Comparison of ENCODE assay signal across 1 cellular context in genomic region chr13:51552027-51552426, GRCh38.
TF ChIP-seq lines count a peak whose summit lies in the region.

No MANE protein-coding gene starts in this region.

TF ChIP-seq in K562, 482 proteins besides CTCF, POLR2A, EP300 and RAD21 (continued from another document and continues in another):
- TF ChIP-seq, protein P1, sequence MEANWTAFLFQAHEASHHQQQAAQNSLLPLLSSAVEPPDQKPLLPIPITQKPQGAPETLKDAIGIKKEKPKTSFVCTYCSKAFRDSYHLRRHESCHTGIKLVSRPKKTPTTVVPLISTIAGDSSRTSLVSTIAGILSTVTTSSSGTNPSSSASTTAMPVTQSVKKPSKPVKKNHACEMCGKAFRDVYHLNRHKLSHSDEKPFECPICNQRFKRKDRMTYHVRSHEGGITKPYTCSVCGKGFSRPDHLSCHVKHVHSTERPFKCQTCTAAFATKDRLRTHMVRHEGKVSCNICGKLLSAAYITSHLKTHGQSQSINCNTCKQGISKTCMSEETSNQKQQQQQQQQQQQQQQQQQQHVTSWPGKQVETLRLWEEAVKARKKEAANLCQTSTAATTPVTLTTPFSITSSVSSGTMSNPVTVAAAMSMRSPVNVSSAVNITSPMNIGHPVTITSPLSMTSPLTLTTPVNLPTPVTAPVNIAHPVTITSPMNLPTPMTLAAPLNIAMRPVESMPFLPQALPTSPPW (CRISPR knock-in tag; IDR thresholded peaks at IDR 0.05), result peak; percentile 81
- TF ChIP-seq MTF1 (CRISPR knock-in tag; IDR thresholded peaks at IDR 0.05; ENCODE audit: borderline replicate concordance) (no peak), ZNF133 (CRISPR knock-in tag; IDR thresholded peaks at IDR 0.05) (no peak), AFF1 (IDR thresholded peaks at IDR 0.05; ENCODE audit: low read depth in 1 of 2, partially characterized antibody in 2 of 2) (no peak), SNAPC5 (CRISPR knock-in tag; IDR thresholded peaks at IDR 0.05) (no peak), KDM5B (IDR thresholded peaks at IDR 0.05; ENCODE audit: insufficient replicate concordance, low read depth, low read length) (no peak), RBM25 (IDR thresholded peaks at IDR 0.05; ENCODE audit: low read depth, low read length, severe bottlenecking) (no peak), MEF2A (IDR thresholded peaks at IDR 0.05; ENCODE audit: control insufficient read depth, low read depth, low read length) (no peak), ZFPM2 (CRISPR knock-in tag; IDR thresholded peaks at IDR 0.05) (no peak), RBM22 (IDR thresholded peaks at IDR 0.05; ENCODE audit: low read depth, low read length, poor library complexity, severe bottlenecking) (no peak), SIX5 (IDR thresholded peaks at IDR 0.05; ENCODE audit: borderline replicate concordance in 1 of 2, insufficient read depth in 1 of 2, low read depth in 1 of 2, low read length in 2 of 2) (no peak), NCOA2 (IDR thresholded peaks at IDR 0.05; ENCODE audit: partially characterized antibody in 2 of 2) (no peak), L3MBTL2 (IDR thresholded peaks at IDR 0.05) (peak; percentile 36; the same call in 1 of the 2 replicates), MEF2D (tag; conservative IDR thresholded peaks at IDR 0.05; ENCODE audit: low read depth) (no peak), FOXP4 (CRISPR knock-in tag; IDR thresholded peaks at IDR 0.05; ENCODE audit: borderline replicate concordance) (no peak), KLF6 (CRISPR knock-in tag; IDR thresholded peaks at IDR 0.05; ENCODE audit: borderline replicate concordance) (no peak), FOSL1 (tag; conservative IDR thresholded peaks at IDR 0.05) (peak; percentile 34; the same call in 1 of the 2 replicates), SAP30 (IDR thresholded peaks at IDR 0.05; ENCODE audit: borderline replicate concordance, insufficient read depth, low read depth, low read length, poor library complexity, severe bottlenecking) (no peak), HLTF (IDR thresholded peaks at IDR 0.05) (no peak), SAFB2 (IDR thresholded peaks at IDR 0.05; ENCODE audit: borderline replicate concordance, low read depth, low read length, severe bottlenecking) (no peak), ZNF79 (CRISPR knock-in tag; IDR thresholded peaks at IDR 0.05; ENCODE audit: low read depth) (no peak), MAZ (CRISPR knock-in tag; conservative IDR thresholded peaks at IDR 0.05 in 1 of 2, IDR thresholded peaks at IDR 0.05 in 1 of 2) (no peak), FOXM1 (IDR thresholded peaks at IDR 0.05; ENCODE audit: low read depth) (no peak), FOXM1 (CRISPR knock-in tag; IDR thresholded peaks at IDR 0.05; ENCODE audit: low read depth) (no peak), MBD2 (IDR thresholded peaks at IDR 0.05; ENCODE audit: borderline replicate concordance, low read depth) (no peak), CREB1 (IDR thresholded peaks at IDR 0.05) (no peak), CREB1 (CRISPR knock-in tag; IDR thresholded peaks at IDR 0.05) (no peak), YY1 (IDR thresholded peaks at IDR 0.05; ENCODE audit: borderline replicate concordance in 1 of 3, control insufficient read depth in 1 of 3, extremely low read depth in 1 of 3, insufficient read depth in 3 of 3, insufficient read length in 1 of 3, insufficient replicate concordance in 2 of 3, low read depth in 1 of 3, low read length in 2 of 3) (no peak), ZHX1 (conservative IDR thresholded peaks at IDR 0.05; ENCODE audit: low read length) (no peak), CCAR2 (IDR thresholded peaks at IDR 0.05; ENCODE audit: low read depth, low read length) (no peak), TBP (optimal IDR thresholded peaks at IDR 0.05; ENCODE audit: low read depth, low read length) (no peak), IRF1 (CRISPR knock-in tag; IDR thresholded peaks at IDR 0.05; ENCODE audit: borderline replicate concordance) (no peak), RBM39 (optimal IDR thresholded peaks at IDR 0.05; ENCODE audit: low read depth, low read length) (no peak), RFX7 (CRISPR knock-in tag; IDR thresholded peaks at IDR 0.05) (no peak)
- TF ChIP-seq, protein P2, sequence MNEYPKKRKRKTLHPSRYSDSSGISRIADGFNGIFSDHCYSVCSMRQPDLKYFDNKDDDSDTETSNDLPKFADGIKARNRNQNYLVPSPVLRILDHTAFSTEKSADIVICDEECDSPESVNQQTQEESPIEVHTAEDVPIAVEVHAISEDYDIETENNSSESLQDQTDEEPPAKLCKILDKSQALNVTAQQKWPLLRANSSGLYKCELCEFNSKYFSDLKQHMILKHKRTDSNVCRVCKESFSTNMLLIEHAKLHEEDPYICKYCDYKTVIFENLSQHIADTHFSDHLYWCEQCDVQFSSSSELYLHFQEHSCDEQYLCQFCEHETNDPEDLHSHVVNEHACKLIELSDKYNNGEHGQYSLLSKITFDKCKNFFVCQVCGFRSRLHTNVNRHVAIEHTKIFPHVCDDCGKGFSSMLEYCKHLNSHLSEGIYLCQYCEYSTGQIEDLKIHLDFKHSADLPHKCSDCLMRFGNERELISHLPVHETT (CRISPR knock-in tag; conservative IDR thresholded peaks at IDR 0.05 in 1 of 2, IDR thresholded peaks at IDR 0.05 in 1 of 2), result no peak
- TF ChIP-seq, protein P3, sequence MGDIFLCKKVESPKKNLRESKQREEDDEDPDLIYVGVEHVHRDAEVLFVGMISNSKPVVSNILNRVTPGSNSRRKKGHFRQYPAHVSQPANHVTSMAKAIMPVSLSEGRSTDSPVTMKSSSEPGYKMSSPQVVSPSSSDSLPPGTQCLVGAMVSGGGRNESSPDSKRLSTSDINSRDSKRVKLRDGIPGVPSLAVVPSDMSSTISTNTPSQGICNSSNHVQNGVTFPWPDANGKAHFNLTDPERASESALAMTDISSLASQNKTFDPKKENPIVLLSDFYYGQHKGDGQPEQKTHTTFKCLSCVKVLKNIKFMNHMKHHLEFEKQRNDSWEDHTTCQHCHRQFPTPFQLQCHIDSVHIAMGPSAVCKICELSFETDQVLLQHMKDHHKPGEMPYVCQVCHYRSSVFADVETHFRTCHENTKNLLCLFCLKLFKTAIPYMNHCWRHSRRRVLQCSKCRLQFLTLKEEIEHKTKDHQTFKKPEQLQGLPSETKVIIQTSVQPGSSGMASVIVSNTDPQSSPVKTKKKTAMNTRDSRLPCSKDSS (IDR thresholded peaks at IDR 0.05; ENCODE audit: low read depth, partially characterized antibody), result no peak
- TF ChIP-seq, protein P4, sequence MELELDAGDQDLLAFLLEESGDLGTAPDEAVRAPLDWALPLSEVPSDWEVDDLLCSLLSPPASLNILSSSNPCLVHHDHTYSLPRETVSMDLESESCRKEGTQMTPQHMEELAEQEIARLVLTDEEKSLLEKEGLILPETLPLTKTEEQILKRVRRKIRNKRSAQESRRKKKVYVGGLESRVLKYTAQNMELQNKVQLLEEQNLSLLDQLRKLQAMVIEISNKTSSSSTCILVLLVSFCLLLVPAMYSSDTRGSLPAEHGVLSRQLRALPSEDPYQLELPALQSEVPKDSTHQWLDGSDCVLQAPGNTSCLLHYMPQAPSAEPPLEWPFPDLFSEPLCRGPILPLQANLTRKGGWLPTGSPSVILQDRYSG (tag; conservative IDR thresholded peaks at IDR 0.05; ENCODE audit: low read depth), result no peak
- TF ChIP-seq, protein P5, sequence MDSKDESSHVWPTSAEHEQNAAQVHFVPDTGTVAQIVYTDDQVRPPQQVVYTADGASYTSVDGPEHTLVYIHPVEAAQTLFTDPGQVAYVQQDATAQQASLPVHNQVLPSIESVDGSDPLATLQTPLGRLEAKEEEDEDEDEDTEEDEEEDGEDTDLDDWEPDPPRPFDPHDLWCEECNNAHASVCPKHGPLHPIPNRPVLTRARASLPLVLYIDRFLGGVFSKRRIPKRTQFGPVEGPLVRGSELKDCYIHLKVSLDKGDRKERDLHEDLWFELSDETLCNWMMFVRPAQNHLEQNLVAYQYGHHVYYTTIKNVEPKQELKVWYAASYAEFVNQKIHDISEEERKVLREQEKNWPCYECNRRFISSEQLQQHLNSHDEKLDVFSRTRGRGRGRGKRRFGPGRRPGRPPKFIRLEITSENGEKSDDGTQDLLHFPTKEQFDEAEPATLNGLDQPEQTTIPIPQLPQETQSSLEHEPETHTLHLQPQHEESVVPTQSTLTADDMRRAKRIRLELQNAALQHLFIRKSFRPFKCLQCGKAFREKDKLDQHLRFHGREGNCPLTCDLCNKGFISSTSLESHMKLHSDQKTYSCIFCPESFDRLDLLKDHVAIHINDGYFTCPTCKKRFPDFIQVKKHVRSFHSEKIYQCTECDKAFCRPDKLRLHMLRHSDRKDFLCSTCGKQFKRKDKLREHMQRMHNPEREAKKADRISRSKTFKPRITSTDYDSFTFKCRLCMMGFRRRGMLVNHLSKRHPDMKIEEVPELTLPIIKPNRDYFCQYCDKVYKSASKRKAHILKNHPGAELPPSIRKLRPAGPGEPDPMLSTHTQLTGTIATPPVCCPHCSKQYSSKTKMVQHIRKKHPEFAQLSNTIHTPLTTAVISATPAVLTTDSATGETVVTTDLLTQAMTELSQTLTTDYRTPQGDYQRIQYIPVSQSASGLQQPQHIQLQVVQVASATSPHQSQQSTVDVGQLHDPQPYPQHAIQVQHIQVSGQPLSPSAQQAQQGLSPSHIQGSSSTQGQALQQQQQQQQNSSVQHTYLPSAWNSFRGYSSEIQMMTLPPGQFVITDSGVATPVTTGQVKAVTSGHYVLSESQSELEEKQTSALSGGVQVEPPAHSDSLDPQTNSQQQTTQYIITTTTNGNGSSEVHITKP (IDR thresholded peaks at IDR 0.05; ENCODE audit: partially characterized antibody), result no peak
